Comparison of ENCODE assay signal across 1 cellular context in the genomic region with DNA sequence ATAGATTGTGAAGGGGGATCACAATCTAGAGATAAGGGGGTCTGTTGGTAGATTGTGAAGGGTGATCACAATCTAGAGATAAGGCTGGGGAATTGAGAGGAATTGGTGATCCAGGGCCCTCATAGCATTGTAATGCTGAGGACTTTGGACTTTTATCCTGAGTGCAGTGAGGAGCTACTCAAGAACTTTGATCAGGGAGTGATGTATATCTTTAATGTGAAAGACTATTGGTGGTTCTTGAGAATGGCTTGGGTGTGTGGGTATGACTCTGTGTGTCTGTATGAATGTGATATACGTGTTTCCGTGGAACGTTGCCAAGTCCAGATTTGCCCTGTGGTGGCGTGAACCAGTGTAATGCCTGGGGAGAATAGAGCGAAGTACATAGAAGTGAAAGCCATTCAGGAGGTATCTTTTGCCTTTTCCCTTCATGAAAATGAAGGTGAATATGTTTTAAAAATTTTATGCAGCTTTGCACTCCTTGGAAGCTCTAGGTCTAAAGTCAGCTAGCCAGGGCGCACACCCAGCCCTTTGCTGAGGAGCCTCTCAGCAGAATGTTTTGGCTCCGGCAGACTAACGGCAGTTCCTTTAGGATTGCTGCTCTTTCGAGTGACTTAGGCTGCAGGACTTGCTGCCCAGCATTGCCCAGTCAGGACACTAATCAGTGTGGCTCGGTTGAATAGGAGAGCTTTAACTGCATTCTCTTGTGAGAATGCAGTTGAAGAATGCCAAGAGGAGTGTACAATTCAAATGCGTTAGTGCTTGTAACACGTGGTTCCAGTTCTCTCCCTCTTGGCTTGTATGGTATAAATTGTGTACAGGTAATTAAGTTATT.
TF ChIP-seq lines count a peak whose summit lies in the region.

No MANE protein-coding gene starts in this region.

TF ChIP-seq in H1, 55 proteins besides CTCF, POLR2A, EP300 and RAD21 (continued from another document):
- TF ChIP-seq POU5F1 (IDR thresholded peaks at IDR 0.05; ENCODE audit: low read depth, low read length) (no peak), BCL11A (IDR thresholded peaks at IDR 0.05; ENCODE audit: low read depth in 2 of 2, low read length in 2 of 2) (no peak), RNF2 (IDR thresholded peaks at IDR 0.05; ENCODE audit: borderline replicate concordance, low read depth, low read length, missing control alignments, poor library complexity, severe bottlenecking) (no peak)
